8 cellular contexts compared by ENCODE assay signal in genomic region chr1:161530671-161531609, GRCh38. TPM values are rescaled to one million over a fixed set of nuclear protein-coding genes. Genes with fewer than 3 reads are reported as not detected.
DNase-seq lines count a peak whose midpoint lies in the region; ATAC-seq and TF ChIP-seq lines count a peak whose summit lies in the region.
"Not testable (repeated sequence)": the region's sequence is repeated elsewhere in the genome, so short reads cannot be mapped to it uniquely, and the experiment has no call there.

No MANE protein-coding gene starts in this region.

- ATAC-seq in HG02852 (IDR thresholded peaks at IDR 0.05; ENCODE audit: unreplicated experiment) (peak; percentile 67), T-cell (replicated peaks in 1 of 4) (peak; percentile 83 to 85 (median 83))

- peak overlapping the region; percentile 56 for H2AFZ ChIP-seq in parathyroid adenoma

- H3K4me1 ChIP-seq in parathyroid adenoma, thyroid gland: not testable (repeated sequence)

- POLR2A ChIA-PET in T-cell (lab: Charles Lee) = interaction anchor here in 1 of 2 donors (0.6 to 0.7 kb wide), 2 partner anchors 102 to 1220 kb away, joined by 3 to 4 read pairs; no protein-coding TSS in a partner anchor

- H3K27ac ChIP-seq in adipose tissue (ENCODE audit: low read depth, low read length) = peak overlapping the region; percentile 66
- peak overlapping the region; percentile 60 for H3K27ac ChIP-seq in parathyroid adenoma
- peak overlapping the region; percentile 28 to 100 (median 85) for H3K27ac ChIP-seq in thyroid gland

- DNase-seq in GM10266 (ENCODE audit: extremely low spot score) (peak; percentile 74), NCI-H1436 (lab: John Stamatoyannopoulos, UW) (peak; percentile 73), T-cell (peak; percentile 82 to 98 (median 91)), cardiac septum (ENCODE audit: low spot score) (peak; percentile 87), thyroid gland (peak; percentile 73 to 79)

- not testable (repeated sequence) for H3K9me3 Mint-ChIP-seq in T-cell

- H3K4me3 Mint-ChIP-seq in T-cell = peak overlapping the region; percentile 93 to 98 (median 96)

- H3K36me3 ChIP-seq in parathyroid adenoma (ENCODE audit: control insufficient read depth, insufficient read depth, low read length); thyroid gland: not testable (repeated sequence)

- H3K4me2 ChIP-seq in parathyroid adenoma (ENCODE audit: low read length) = peak overlapping the region; percentile 66

- peaks cover 11 to 21% (median 12%) of the 10 kb centered on the region in 3 donors for H3K4me1 Mint-ChIP-seq in T-cell

- peak in 1 of 2 donors; percentile 48 for TF ChIP-seq POLR2A in thyroid gland (IDR thresholded peaks at IDR 0.05)

- H3K9me3 ChIP-seq in parathyroid adenoma (ENCODE audit: control insufficient read depth, low read length); thyroid gland: not testable (repeated sequence)

- H3K9ac ChIP-seq in parathyroid adenoma = not testable (repeated sequence)

- H3K79me2 ChIP-seq in parathyroid adenoma = not testable (repeated sequence)

- 2% methylated on average over 52 to 53 of the region's 56 CpGs for WGBS in adipose tissue, 3 donors
- WGBS in thyroid gland, 2 donors = 1 to 2% methylated on average over 55 to 56 of the region's 56 CpGs

- intact Hi-C loops in cardiac septum (cut with DNase I); thyroid gland (cut with DNase I): not testable (repeated sequence)

- peak overlapping the region; percentile 93 to 97 for H3K27ac Mint-ChIP-seq in T-cell

- TF ChIP-seq CTCF in GM10266 (IDR thresholded peaks at IDR 0.05; ENCODE audit: control insufficient read depth, insufficient read depth, low read depth, missing control alignments); parathyroid adenoma (IDR thresholded peaks at IDR 0.05); thyroid gland (IDR thresholded peaks at IDR 0.05): not testable (repeated sequence)

- H3K4me3 ChIP-seq in parathyroid adenoma (ENCODE audit: low read depth, low read length) (peak overlapping the region; percentile 68), thyroid gland (replicated peaks in 1 of 3) (peak overlapping the region in 2 of 3 donors; percentile 17 to 35)

- CTCF ChIA-PET in T-cell (lab: Charles Lee) = interaction anchor here (0.6 to 1.2 kb wide), 7 partner anchors 8 to 211 kb away, joined by 3 to 11 read pairs (median 3); no protein-coding TSS in a partner anchor

- not testable (repeated sequence) for H3K36me3 Mint-ChIP-seq in T-cell

- H3K27me3 ChIP-seq in parathyroid adenoma (ENCODE audit: control insufficient read depth, insufficient read depth, low read length); thyroid gland: not testable (repeated sequence)

- H3K27me3 Mint-ChIP-seq in T-cell = not testable (repeated sequence)

RNA-seq across cellular contexts. Expression of gene HSPA6, which starts 6.6 kb away (rescaled TPM):
- 10 to 100 TPM in 1 of 5 donors, 1 to 10 TPM in 2, under 1 TPM in 1, not detected in 1; 0.30 to 22.7 (median 5.7) TPM for total RNA-seq in T-cell
- polyA plus RNA-seq in adipose tissue = 10 to 100 TPM in 1 of 3 donors, 1 to 10 TPM in 1, under 1 TPM in 1; 0.76 to 49.1 (median 4.4) TPM
- total RNA-seq in cardiac septum = 1.9 TPM
- total RNA-seq in thyroid gland = 1 to 10 TPM in 3 of 4 donors, under 1 TPM in 1; 0.75 to 4.7 (median 2.7) TPM

RNA-seq across cellular contexts. Expression of gene FCGR3A, which starts 18.7 kb away (rescaled TPM):
- 10 to 100 TPM in 1 of 5 donors, 1 to 10 TPM in 4; 3.8 to 43.9 (median 4.9) TPM for total RNA-seq in T-cell
- 10 to 100 TPM in 2 of 3 donors, 1 to 10 TPM in 1; 6.2 to 40.6 (median 32.5) TPM for polyA plus RNA-seq in adipose tissue
- 14.7 TPM for total RNA-seq in cardiac septum
- total RNA-seq in thyroid gland = 10 to 100 TPM in 1 of 4 donors, 1 to 10 TPM in 3; 1.7 to 11.7 (median 7.6) TPM

RNA-seq across cellular contexts. Expression of gene FCGR2A, which starts 25.7 kb away (rescaled TPM):
- total RNA-seq in T-cell (under 1 TPM; 0.49 to 0.80 (median 0.72) TPM), cardiac septum (19.2 TPM), thyroid gland (10 to 100 TPM in 3 of 4 donors, 1 to 10 TPM in 1; 8.5 to 63.7 (median 17.0) TPM)
- polyA plus RNA-seq in adipose tissue = 10 to 100 TPM in 2 of 3 donors, 1 to 10 TPM in 1; 5.6 to 47.9 (median 45.3) TPM

Comparison
In these comparisons a context has a peak if more than half of its experiments do, and no peak if none do; other contexts are left out.
1. Peak in every context shown above with its lines: DNase-seq, ATAC-seq, H3K4me3 ChIP-seq and H3K27ac ChIP-seq.
2. RNA of gene FCGR2A, which starts 25.7 kb away (total RNA-seq): 8.5 to 63.7 TPM in thyroid gland and 19.2 TPM in cardiac septum (single experiment); 0.49 to 0.80 TPM in T-cell; every median in the first group is over 4 times any median in the second.